8 cellular contexts compared by ENCODE assay signal in the genomic region with DNA sequence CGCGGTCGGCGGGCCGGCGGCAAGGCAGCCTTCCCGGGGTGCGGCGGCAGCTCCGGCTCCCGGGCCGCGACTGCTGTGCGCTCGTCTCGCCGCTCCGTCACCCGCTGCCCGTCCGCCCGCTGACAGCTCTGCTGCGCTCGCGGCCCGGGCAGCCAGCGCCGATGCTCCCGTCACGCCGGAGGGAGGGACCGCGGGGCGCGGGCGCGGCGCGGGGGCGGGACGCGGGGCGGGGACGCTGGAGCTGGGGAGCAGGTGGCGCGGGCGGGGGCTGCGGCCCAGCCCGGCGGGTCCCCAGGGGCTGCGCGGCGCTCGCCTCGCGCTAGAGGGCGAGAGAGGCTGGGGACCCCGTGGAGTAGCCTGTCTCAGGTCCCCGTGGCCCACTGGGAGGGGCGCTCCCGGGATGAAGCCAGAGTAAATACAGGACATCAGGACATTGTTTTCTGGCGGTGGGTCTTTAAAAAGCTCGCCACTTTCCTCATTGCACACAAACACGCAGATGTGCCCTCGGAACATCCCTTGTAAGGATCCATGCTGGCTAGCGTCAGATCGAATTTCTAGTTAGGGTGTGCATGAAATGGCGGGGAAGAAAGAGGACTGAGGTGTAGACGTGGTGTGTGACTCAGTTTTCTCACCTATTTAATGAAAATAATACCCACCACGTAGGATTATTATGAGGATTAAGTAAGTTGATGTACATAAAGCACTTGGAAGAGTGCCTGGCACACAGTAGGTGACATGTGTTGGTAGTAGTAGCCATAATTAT. TPM values are rescaled to one million over a fixed set of nuclear protein-coding genes. Genes with fewer than 3 reads are reported as not detected.
DNase-seq lines count a peak whose midpoint lies in the region; ATAC-seq and TF ChIP-seq lines count a peak whose summit lies in the region.

A gene with protein sequence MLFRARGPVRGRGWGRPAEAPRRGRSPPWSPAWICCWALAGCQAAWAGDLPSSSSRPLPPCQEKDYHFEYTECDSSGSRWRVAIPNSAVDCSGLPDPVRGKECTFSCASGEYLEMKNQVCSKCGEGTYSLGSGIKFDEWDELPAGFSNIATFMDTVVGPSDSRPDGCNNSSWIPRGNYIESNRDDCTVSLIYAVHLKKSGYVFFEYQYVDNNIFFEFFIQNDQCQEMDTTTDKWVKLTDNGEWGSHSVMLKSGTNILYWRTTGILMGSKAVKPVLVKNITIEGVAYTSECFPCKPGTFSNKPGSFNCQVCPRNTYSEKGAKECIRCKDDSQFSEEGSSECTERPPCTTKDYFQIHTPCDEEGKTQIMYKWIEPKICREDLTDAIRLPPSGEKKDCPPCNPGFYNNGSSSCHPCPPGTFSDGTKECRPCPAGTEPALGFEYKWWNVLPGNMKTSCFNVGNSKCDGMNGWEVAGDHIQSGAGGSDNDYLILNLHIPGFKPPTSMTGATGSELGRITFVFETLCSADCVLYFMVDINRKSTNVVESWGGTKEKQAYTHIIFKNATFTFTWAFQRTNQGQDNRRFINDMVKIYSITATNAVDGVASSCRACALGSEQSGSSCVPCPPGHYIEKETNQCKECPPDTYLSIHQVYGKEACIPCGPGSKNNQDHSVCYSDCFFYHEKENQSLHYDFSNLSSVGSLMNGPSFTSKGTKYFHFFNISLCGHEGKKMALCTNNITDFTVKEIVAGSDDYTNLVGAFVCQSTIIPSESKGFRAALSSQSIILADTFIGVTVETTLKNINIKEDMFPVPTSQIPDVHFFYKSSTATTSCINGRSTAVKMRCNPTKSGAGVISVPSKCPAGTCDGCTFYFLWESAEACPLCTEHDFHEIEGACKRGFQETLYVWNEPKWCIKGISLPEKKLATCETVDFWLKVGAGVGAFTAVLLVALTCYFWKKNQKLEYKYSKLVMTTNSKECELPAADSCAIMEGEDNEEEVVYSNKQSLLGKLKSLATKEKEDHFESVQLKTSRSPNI (minus strand): TSS at position 130 of the 763 bp plus-strand sequence. CDS start 141 bp downstream, outside the sequence.

- no peak within 1 kb of the TSS for H3K27ac ChIP-seq in A673 (ENCODE audit: low read depth, low read length, poor library complexity, severe bottlenecking)

- peak; percentile 93 for ATAC-seq in GM18858 (IDR thresholded peaks at IDR 0.05; ENCODE audit: unreplicated experiment)
- ATAC-seq in HG03064 (IDR thresholded peaks at IDR 0.05; ENCODE audit: low read depth, unreplicated experiment), result peak; percentile 95
- peak; percentile 87 to 88 for ATAC-seq in activated CD4-positive, CD25-positive, alpha-beta regulatory T cell treated with anti-CD3 and anti-CD28 coated beads, Interleukin-2, amount 50 U/mL, for 24 hours

- BruUV-seq in A673 (replicated peaks; lab: Mats Ljungman, UMichigan), result no TSS peak

- CTCF ChIA-PET in A673 (lab: Charles Lee), result no interaction called here

- POLR2A ChIA-PET in A673 (lab: Charles Lee; ENCODE audit: low non-redundant PET), result no interaction called here

- TF ChIP-seq CTCF in A673 (conservative IDR thresholded peaks at IDR 0.05; ENCODE audit: low read depth, low read length) (peak; percentile 45), kidney epithelial cell (IDR thresholded peaks at IDR 0.05; ENCODE audit: insufficient read depth, low read length, poor library complexity, severe bottlenecking) (peak; percentile 37)

- H3K4me1 ChIP-seq in A673 (ENCODE audit: insufficient read depth, low read length, poor library complexity, severe bottlenecking), result no peaks in the 10 kb centered on the region

- H3K36me3 ChIP-seq in A673 (ENCODE audit: insufficient read depth, low read length, poor library complexity, severe bottlenecking) (no peaks in the 10 kb centered on the region), kidney epithelial cell (ENCODE audit: control insufficient read depth, insufficient read depth, low read length) (no peaks in the 10 kb centered on the region)

- no peaks in the 10 kb centered on the region for H3K9me3 ChIP-seq in A673 (ENCODE audit: low read depth, low read length, poor library complexity, severe bottlenecking)

- peaks cover 8% of the 10 kb centered on the region for H3K27me3 ChIP-seq in A673 (replicated peaks; ENCODE audit: insufficient read depth, low read depth, low read length, poor library complexity)
- H3K27me3 ChIP-seq in kidney epithelial cell (ENCODE audit: control insufficient read depth, insufficient read depth, low read length), result peaks cover 6% of the 10 kb centered on the region

- H3K4me3 ChIP-seq in A673 (ENCODE audit: low read depth, low read length, poor library complexity, severe bottlenecking), result peak within 1 kb of the TSS; percentile 49
- H3K4me3 ChIP-seq in kidney epithelial cell (ENCODE audit: low read depth, low read length), result peak within 1 kb of the TSS; percentile 46

- DNase-seq in A673 (ENCODE audit: low spot score) (peak; percentile 73), NCI-H2171 (lab: John Stamatoyannopoulos, UW) (peak; percentile 90), cerebellum (ENCODE audit: low spot score) (peak; percentile 88), kidney epithelial cell (ENCODE audit: low read depth) (no peak)
- peak; percentile 39 to 63 for DNase-seq in stimulated activated CD4-positive, alpha-beta T cell treated with anti-CD3 and anti-CD28 coated beads, Interleukin-1b, Interleukin-23, amount 100 ng/mL, for 1 hour (ENCODE audit: low read depth in 2 of 2)

- intact Hi-C loops in A673 (cut with micrococcal nuclease; ENCODE audit: unreplicated experiment), result loop anchor here (10.0 kb wide), 1 partner anchor 175 kb away; no protein-coding TSS in a partner anchor

RNA-seq across cellular contexts. Expression of the gene that starts here (rescaled TPM):
- total RNA-seq in A673 (2021), result not detected in 2 replicates
- 41.9 TPM for total RNA-seq in cerebellum
- 5.3 and 15.4 TPM in 2 replicates for total RNA-seq in kidney epithelial cell

Comparison
In these comparisons a context has a peak if more than half of its experiments do, and no peak if none do; other contexts are left out.
1. Peak in DNase-seq and H3K4me3 ChIP-seq in A673; RNA of the gene not detected or under 1 TPM.